ENCODE assay signal across 8 cellular contexts in genomic region chr19:5048091-5048726, GRCh38.
DNase-seq lines count a peak whose midpoint lies in the region; ATAC-seq, FAIRE-seq and TF ChIP-seq lines count a peak whose summit lies in the region.

No MANE protein-coding gene starts in this region.

- peak overlapping the region; percentile 90 for H3K27ac ChIP-seq in RWPE1
- no peak overlapping the region for H3K27ac ChIP-seq in testis

- peaks cover 27% of the 10 kb centered on the region for H3K4me1 ChIP-seq in Caco-2
- H3K4me1 ChIP-seq in testis = peaks cover 17% of the 10 kb centered on the region

- ATAC-seq in HG03378 (IDR thresholded peaks at IDR 0.05; ENCODE audit: unreplicated experiment) = no peak

- peaks cover 14% of the 10 kb centered on the region for H3K4me1 Mint-ChIP-seq in Caco-2 (ENCODE audit: low read depth, unreplicated experiment)

- peaks cover 2% of the 10 kb centered on the region; the same call in 1 of the 2 replicates for H3K36me3 ChIP-seq in Caco-2 (ENCODE audit: control insufficient read depth, insufficient read depth, low read length)
- H3K36me3 ChIP-seq in testis (ENCODE audit: low read depth, missing control alignments) = no peaks in the 10 kb centered on the region

- CTCF ChIA-PET in Caco-2 (lab: Charles Lee) = interaction anchor here (0.6 to 1.0 kb wide), 3 partner anchors 18 to 79 kb away, joined by 3 to 4 read pairs (median 3); partner anchors contain the start of gene KDM4B
- CTCF ChIA-PET in RWPE1 (lab: Yijun Ruan, JAX) = interaction anchor here (0.6 to 1.4 kb wide), 30 partner anchors 9 to 1224 kb away, joined by 3 to 7 read pairs (median 4); no protein-coding TSS in a partner anchor

- WGBS in testis, 2 donors = 50 to 58% methylated on average over 11 to 43 of the region's 44 CpGs

- TF ChIP-seq CTCF in Caco-2 (IDR thresholded peaks at IDR 0.05; ENCODE audit: insufficient read depth in 1 of 2, low read depth in 1 of 2, low read length in 1 of 2, severe bottlenecking in 1 of 2, unreplicated experiment in 1 of 2) = peak; percentile 96
- peak; percentile 97 for TF ChIP-seq CTCF in RWPE1 (conservative IDR thresholded peaks at IDR 0.05; ENCODE audit: low read depth)
- TF ChIP-seq CTCF in foreskin fibroblast (IDR thresholded peaks at IDR 0.05; ENCODE audit: low read depth, low read length) = peak; percentile 98
- TF ChIP-seq CTCF in testis (IDR thresholded peaks at IDR 0.05) = peak; percentile 96 to 99 (median 98)

- no peak overlapping the region for H3K4me3 Mint-ChIP-seq in Caco-2 (ENCODE audit: unreplicated experiment)

- H3K4me3 ChIP-seq in Caco-2 (ENCODE audit: low read depth, low read length) = no peak overlapping the region
- no peak overlapping the region for H3K4me3 ChIP-seq in foreskin fibroblast (ENCODE audit: low read depth in 1 of 2, low read length in 2 of 2)
- no peak overlapping the region for H3K4me3 ChIP-seq in testis

- peak; percentile 84 for FAIRE-seq in HTR-8/SVneo (lab: Jason Lieb, UNC)

- no peak overlapping the region for H3K27ac Mint-ChIP-seq in Caco-2 (ENCODE audit: unreplicated experiment)

- H3K27me3 Mint-ChIP-seq in Caco-2 (ENCODE audit: insufficient read depth, unreplicated experiment) = no peaks in the 10 kb centered on the region

- H3K9me3 ChIP-seq in Caco-2 = no peaks in the 10 kb centered on the region
- no peaks in the 10 kb centered on the region for H3K9me3 ChIP-seq in testis

- intact Hi-C loops in Caco-2 (cut with micrococcal nuclease; ENCODE audit: unreplicated experiment) = loop anchor here (1.0 kb wide), 1 partner anchor 106 kb away; no protein-coding TSS in a partner anchor
- intact Hi-C loops in testis (cut with DNase I; ENCODE audit: low total_unique reads) = loop anchor here (10.0 kb wide), 1 partner anchor 527 kb away; no protein-coding TSS in a partner anchor

- POLR2A ChIA-PET in Caco-2 (lab: Charles Lee) (interaction anchor here (0.6 kb wide), 1 partner anchor 440 kb away, joined by 14 read pairs; no protein-coding TSS in a partner anchor), RWPE1 (lab: Yijun Ruan, JAX; ENCODE audit: low non-redundant PET) (no interaction called here)

- H3K9me3 Mint-ChIP-seq in Caco-2 (ENCODE audit: unreplicated experiment) = no peaks in the 10 kb centered on the region

- H3K36me3 Mint-ChIP-seq in Caco-2 (ENCODE audit: insufficient read depth, unreplicated experiment) = peaks cover 40% of the 10 kb centered on the region

- no peak for TF ChIP-seq POLR2A in testis (IDR thresholded peaks at IDR 0.05)

- BruUV-seq in Caco-2 (replicated peaks; lab: Mats Ljungman, UMichigan) = no TSS peak

- H3K27me3 ChIP-seq in Caco-2 (replicated peaks; ENCODE audit: control insufficient read depth, insufficient read depth, low read length) (no peaks in the 10 kb centered on the region), testis (no peaks in the 10 kb centered on the region)

- DNase-seq in Caco-2 (peak; percentile 81 to 86), HTR-8/SVneo (ENCODE audit: insufficient read length, low spot score) (peak; percentile 82), RWPE1 (ENCODE audit: low spot score) (peak; percentile 82), foreskin fibroblast (peak; percentile 71 to 92), occipital lobe (lab: John Stamatoyannopoulos, UW) (peak; percentile 80), testis (peak; percentile 86)
- DNase-seq in activated effector memory CD4-positive, alpha-beta T cell treated with Interleukin-2 at 50 U/mL for 16 hours = peak; percentile 34

Comparison
In these comparisons a context has a peak if more than half of its experiments do, and no peak if none do; other contexts are left out.
1. DNase-seq: peak in every context shown above with its lines; median percentile 86 in testis; 84 in Caco-2; 82 in HTR-8/SVneo; 82 in RWPE1; 82 in foreskin fibroblast; 80 in occipital lobe; 34 in activated effector memory CD4-positive, alpha-beta T cell treated with Interleukin-2 at 50 U/mL for 16 hours.